Comparison of ENCODE assay signal across 1 cellular context in genomic region chr2:98730851-98731708, GRCh38.
TF ChIP-seq lines count a peak whose summit lies in the region.

MGAT4A (minus strand) TSS chr2:98731132; CDS start chr2:98726332, 4,800 bp downstream.

TF ChIP-seq in GM12878, 131 proteins besides CTCF, POLR2A, EP300 and RAD21 (continued from another document):
- TF ChIP-seq SRF (IDR thresholded peaks at IDR 0.05; ENCODE audit: low read depth in 2 of 2, low read length in 2 of 2), result no peak
- TF ChIP-seq POU2F2 (IDR thresholded peaks at IDR 0.05; ENCODE audit: borderline replicate concordance, low read depth, low read length), result no peak
- peak; percentile 26 to 77; a peak in 2 of 4 replicates for TF ChIP-seq BHLHE40 (IDR thresholded peaks at IDR 0.05; ENCODE audit: borderline replicate concordance in 1 of 2, low read depth in 2 of 2, low read length in 1 of 2)
- TF ChIP-seq CUX1 (IDR thresholded peaks at IDR 0.05; ENCODE audit: insufficient replicate concordance, low read depth, low read length), result no peak
- TF ChIP-seq RUNX3 (IDR thresholded peaks at IDR 0.05; ENCODE audit: low read length), result no peak
- TF ChIP-seq HDAC2 (IDR thresholded peaks at IDR 0.05), result no peak
- no peak for TF ChIP-seq HDAC6 (IDR thresholded peaks at IDR 0.05; ENCODE audit: unreplicated experiment)
- 0 out of 2 replicates have a peak, but pooled peaks have one; percentile 49 for TF ChIP-seq RB1 (IDR thresholded peaks at IDR 0.05; ENCODE audit: borderline replicate concordance)
- TF ChIP-seq GATAD2B (conservative IDR thresholded peaks at IDR 0.05; ENCODE audit: low read depth), result peak; percentile 90
- TF ChIP-seq SPI1 (IDR thresholded peaks at IDR 0.05; ENCODE audit: borderline replicate concordance, insufficient read depth, low read depth, low read length), result no peak
- peak; percentile 69; the same call in 1 of the 2 replicates for TF ChIP-seq NKRF (conservative IDR thresholded peaks at IDR 0.05)
- no peak for TF ChIP-seq NBN (IDR thresholded peaks at IDR 0.05)
- TF ChIP-seq MTA3 (IDR thresholded peaks at IDR 0.05; ENCODE audit: borderline replicate concordance, low read length), result no peak
- no peak for TF ChIP-seq E4F1 (IDR thresholded peaks at IDR 0.05; ENCODE audit: borderline replicate concordance, partially characterized antibody)
